13 cellular contexts compared by ENCODE assay signal in genomic region chr22:40094449-40094848, GRCh38.
A peak's percentile ranks its signal among the peaks of the same experiment; 100 is the strongest.
DNase-seq lines count a peak whose midpoint lies in the region; ATAC-seq, FAIRE-seq and TF ChIP-seq lines count a peak whose summit lies in the region.
"Had no signal": no experiment of that assay in that cellular context is flagged by ENCODE, and none has a peak within 500 bp of the region (broad histone marks: within the 10 kb centered on the region; RNA-seq: fewer than 3 reads in every experiment).

No MANE protein-coding gene starts in this region.

- no peaks in the 10 kb centered on the region for H4K20me1 ChIP-seq in fibroblast of lung (ENCODE audit: control insufficient read depth, extremely low read depth, insufficient read depth, low read length)

- no peak for FAIRE-seq in small intestine (lab: Jason Lieb, UNC)
- FAIRE-seq: A549 had no signal

- WGBS in small intestine, 3 donors, result 0 to 6% (median 5%) methylated on average over 1 of the region's 1 CpG

- POLR2A ChIA-PET in activated CD4-positive, alpha-beta T cell treated with anti-CD3 and anti-CD28 coated beads, Interleukin-2, amount 10 ng/mL, durations not matched to agents 7 days and 5 days (lab: Charles Lee), result interaction anchor here (1.1 kb wide), 1 partner anchor 14 kb away, joined by 3 read pairs; no protein-coding TSS in a partner anchor

- H3K9me3 ChIP-seq in fibroblast of lung (ENCODE audit: control insufficient read depth, insufficient read depth, low read depth, low read length), result no peaks in the 10 kb centered on the region
- H3K9me3 ChIP-seq in small intestine (ENCODE audit: control insufficient read depth, low read depth), result no peaks in the 10 kb centered on the region
- no peaks in the 10 kb centered on the region for H3K9me3 ChIP-seq in right atrium auricular region
- H3K9me3 ChIP-seq: A549, breast epithelium had no signal

- H3K27ac ChIP-seq in fibroblast of lung (ENCODE audit: insufficient read depth, low read length) (no peak overlapping the region), small intestine (ENCODE audit: low read depth in 1 of 2, low read length in 1 of 2) (no peak overlapping the region), right atrium auricular region (no peak overlapping the region)
- H3K27ac ChIP-seq: A549, breast epithelium had no signal

- peaks cover 2% of the 10 kb centered on the region for H3K9me3 Mint-ChIP-seq in activated CD4-positive, alpha-beta T cell treated with anti-CD3 and anti-CD28 coated beads, Interleukin-2, amount 10 ng/mL, durations not matched to agents 7 days and 5 days

- H3K4me2 ChIP-seq in fibroblast of lung (ENCODE audit: extremely low read depth, insufficient read depth, low read length), result peak overlapping the region; percentile 90
- H3K4me2 ChIP-seq: A549 had no signal

- H3K79me2 ChIP-seq in fibroblast of lung (ENCODE audit: control insufficient read depth, insufficient read depth, low read length), result no peaks in the 10 kb centered on the region

- no peak overlapping the region for H3K9ac ChIP-seq in fibroblast of lung (ENCODE audit: insufficient read depth, low read length)

- H3K27me3 ChIP-seq in fibroblast of lung (ENCODE audit: control insufficient read depth, insufficient read depth, low read length) (no peaks in the 10 kb centered on the region), small intestine (ENCODE audit: control insufficient read depth in 2 of 2, insufficient read depth in 2 of 2, low read length in 2 of 2) (no peaks in the 10 kb centered on the region), right atrium auricular region (no peaks in the 10 kb centered on the region)
- H3K27me3 ChIP-seq: breast epithelium had no signal

- no peak for ATAC-seq in GM21825 (IDR thresholded peaks at IDR 0.05; ENCODE audit: unreplicated experiment)
- ATAC-seq: A549 had no signal

- CTCF ChIA-PET in activated CD4-positive, alpha-beta T cell treated with anti-CD3 and anti-CD28 coated beads, Interleukin-2, amount 10 ng/mL, durations not matched to agents 7 days and 5 days (lab: Charles Lee), result interaction anchor here (1.7 to 2.8 kb wide), 2 partner anchors 9 to 29 kb away, joined by 3 to 8 read pairs; no protein-coding TSS in a partner anchor

- peaks cover 61% of the 10 kb centered on the region for H3K4me1 Mint-ChIP-seq in activated CD4-positive, alpha-beta T cell treated with anti-CD3 and anti-CD28 coated beads, Interleukin-2, amount 10 ng/mL, durations not matched to agents 7 days and 5 days

- H3K36me3 ChIP-seq in fibroblast of lung (ENCODE audit: control insufficient read depth, insufficient read depth, low read length), result no peaks in the 10 kb centered on the region
- no peaks in the 10 kb centered on the region for H3K36me3 ChIP-seq in small intestine (ENCODE audit: control insufficient read depth in 2 of 2, insufficient read depth in 2 of 2, low read length in 2 of 2)
- H3K36me3 ChIP-seq in right atrium auricular region, result no peaks in the 10 kb centered on the region
- H3K36me3 ChIP-seq: breast epithelium had no signal

- H3K4me3 ChIP-seq in fibroblast of lung (replicated peaks in 1 of 4; ENCODE audit: control extremely low read depth in 1 of 4, insufficient read depth in 1 of 4, low read depth in 3 of 4, low read length in 4 of 4) (peak overlapping the region; percentile 21 to 40 (median 33)), small intestine (ENCODE audit: low read depth in 1 of 2, low read length in 2 of 2) (no peak overlapping the region), right atrium auricular region (no peak overlapping the region)
- H3K4me3 ChIP-seq: A549, breast epithelium had no signal

- peak overlapping the region; percentile 53 for H2AFZ ChIP-seq in fibroblast of lung (ENCODE audit: low read length)

- DNase-seq in activated CD4-positive, alpha-beta T cell treated with anti-CD3 and anti-CD28 coated beads, Interleukin-2, amount 10 ng/mL, durations not matched to agents 7 days and 5 days, result no peak
- no peak for DNase-seq in activated CD4-positive, alpha-beta T cell treated with anti-CD3 and anti-CD28 coated beads, Interleukin-2, amount 50 U/mL, for 4 hours
- peak; percentile 29 for DNase-seq in RPMI8226
- DNase-seq in fibroblast of lung (ENCODE audit: low read depth in 2 of 2), result peak in 1 of 2 donors; percentile 51
- peak; percentile 50 for DNase-seq in small intestine
- no peak for DNase-seq in right atrium auricular region (ENCODE audit: low spot score)
- no peak for DNase-seq in cerebellum (ENCODE audit: low spot score)
- DNase-seq: NCI-H1105 treated with DMSO at 0.1 percent for 48 hours, NCI-H526 treated with DMSO at 0.1 percent for 48 hours, trophoblast cell had no signal

- H3K27ac Mint-ChIP-seq in activated CD4-positive, alpha-beta T cell treated with anti-CD3 and anti-CD28 coated beads, Interleukin-2, amount 10 ng/mL, durations not matched to agents 7 days and 5 days, result peak overlapping the region; percentile 83

- H3K27me3 Mint-ChIP-seq in activated CD4-positive, alpha-beta T cell treated with anti-CD3 and anti-CD28 coated beads, Interleukin-2, amount 10 ng/mL, durations not matched to agents 7 days and 5 days, result no peaks in the 10 kb centered on the region

- H3K36me3 Mint-ChIP-seq in activated CD4-positive, alpha-beta T cell treated with anti-CD3 and anti-CD28 coated beads, Interleukin-2, amount 10 ng/mL, durations not matched to agents 7 days and 5 days (ENCODE audit: low read depth), result peaks cover 11% of the 10 kb centered on the region

- peaks cover 2% of the 10 kb centered on the region for H3K4me1 ChIP-seq in fibroblast of lung (ENCODE audit: control insufficient read depth, extremely low read depth, insufficient read depth, low read length)
- H3K4me1 ChIP-seq in small intestine (ENCODE audit: control insufficient read depth in 2 of 2, insufficient read depth in 1 of 2, low read depth in 1 of 2, low read length in 1 of 2), result peaks cover 0 to 8% of the 10 kb centered on the region in 2 donors
- peaks cover 0 to 5% of the 10 kb centered on the region in 2 donors for H3K4me1 ChIP-seq in right atrium auricular region
- H3K4me1 ChIP-seq: A549, breast epithelium had no signal

- TF ChIP-seq CTCF in fibroblast of lung (conservative IDR thresholded peaks at IDR 0.05 in 1 of 2, IDR thresholded peaks at IDR 0.05 in 1 of 2; ENCODE audit: low read depth in 1 of 2, low read length in 2 of 2) (no peak), right atrium auricular region (IDR thresholded peaks at IDR 0.05) (no peak)

- H3K4me3 Mint-ChIP-seq in activated CD4-positive, alpha-beta T cell treated with anti-CD3 and anti-CD28 coated beads, Interleukin-2, amount 10 ng/mL, durations not matched to agents 7 days and 5 days, result peak overlapping the region; percentile 58

Comparison
In these comparisons a context has a peak if more than half of its experiments do, and no peak if none do; other contexts are left out.
1. DNase-seq: peak in RPMI8226 (single experiment) and small intestine (single experiment); none in activated CD4-positive, alpha-beta T cell treated with anti-CD3 and anti-CD28 coated beads, Interleukin-2, amount 10 ng/mL, durations not matched to agents 7 days and 5 days (single experiment), activated CD4-positive, alpha-beta T cell treated with anti-CD3 and anti-CD28 coated beads, Interleukin-2, amount 50 U/mL, for 4 hours (0 of 2), right atrium auricular region (single experiment) and cerebellum (single experiment).
2. H3K4me3 ChIP-seq: peak in fibroblast of lung (4 of 4); none in small intestine (0 of 2) and right atrium auricular region (0 of 2).